Comparison of ENCODE assay signal across 8 cellular contexts in the genomic region with DNA sequence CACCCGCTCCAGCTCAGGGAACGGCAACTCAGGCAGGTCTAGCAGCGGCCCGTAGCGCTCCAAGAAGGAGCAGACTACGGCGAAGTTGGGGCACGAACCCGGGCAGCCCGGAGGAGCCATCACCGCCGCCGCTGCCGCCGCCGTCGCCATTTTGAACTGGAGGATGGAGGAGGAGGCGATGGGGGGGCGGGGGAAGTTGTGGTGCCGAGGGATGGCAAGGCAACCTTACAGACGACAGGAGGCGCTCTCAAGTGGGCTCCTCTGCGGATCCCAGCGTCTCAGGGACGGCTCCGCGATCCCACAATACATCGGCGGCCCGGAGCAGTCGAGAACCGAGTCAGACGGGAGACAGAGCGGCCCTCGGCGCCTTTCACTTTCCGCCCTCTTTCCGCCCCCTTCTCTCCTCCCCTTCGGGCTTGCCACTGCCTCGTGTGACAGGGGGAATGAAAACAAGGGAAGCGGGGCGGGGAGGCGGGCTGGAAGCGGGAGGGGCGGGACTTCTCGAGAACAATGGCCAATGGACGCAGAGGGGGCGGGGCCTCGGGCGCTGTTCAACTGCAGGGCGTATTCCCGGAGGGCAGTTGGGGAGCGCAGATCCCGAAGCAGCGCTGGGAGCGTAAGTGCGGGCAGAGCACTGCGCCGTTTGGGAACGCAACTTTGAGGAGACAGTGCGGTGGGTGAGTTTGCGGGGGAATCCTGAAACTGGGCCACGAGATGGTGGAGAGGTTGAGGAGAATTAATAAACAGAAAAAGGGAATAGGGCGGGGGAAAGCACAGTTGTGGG. TPM values are rescaled to one million over a fixed set of nuclear protein-coding genes. Genes with fewer than 3 reads are reported as not detected.
A peak's percentile ranks its signal among the peaks of the same experiment; 100 is the strongest.
DNase-seq lines count a peak whose midpoint lies in the region; ATAC-seq and TF ChIP-seq lines count a peak whose summit lies in the region.

A gene (plus strand): TSS at position 580 of the 784 bp plus-strand sequence. CDS start 21,353 bp downstream, outside the sequence.
A gene with protein sequence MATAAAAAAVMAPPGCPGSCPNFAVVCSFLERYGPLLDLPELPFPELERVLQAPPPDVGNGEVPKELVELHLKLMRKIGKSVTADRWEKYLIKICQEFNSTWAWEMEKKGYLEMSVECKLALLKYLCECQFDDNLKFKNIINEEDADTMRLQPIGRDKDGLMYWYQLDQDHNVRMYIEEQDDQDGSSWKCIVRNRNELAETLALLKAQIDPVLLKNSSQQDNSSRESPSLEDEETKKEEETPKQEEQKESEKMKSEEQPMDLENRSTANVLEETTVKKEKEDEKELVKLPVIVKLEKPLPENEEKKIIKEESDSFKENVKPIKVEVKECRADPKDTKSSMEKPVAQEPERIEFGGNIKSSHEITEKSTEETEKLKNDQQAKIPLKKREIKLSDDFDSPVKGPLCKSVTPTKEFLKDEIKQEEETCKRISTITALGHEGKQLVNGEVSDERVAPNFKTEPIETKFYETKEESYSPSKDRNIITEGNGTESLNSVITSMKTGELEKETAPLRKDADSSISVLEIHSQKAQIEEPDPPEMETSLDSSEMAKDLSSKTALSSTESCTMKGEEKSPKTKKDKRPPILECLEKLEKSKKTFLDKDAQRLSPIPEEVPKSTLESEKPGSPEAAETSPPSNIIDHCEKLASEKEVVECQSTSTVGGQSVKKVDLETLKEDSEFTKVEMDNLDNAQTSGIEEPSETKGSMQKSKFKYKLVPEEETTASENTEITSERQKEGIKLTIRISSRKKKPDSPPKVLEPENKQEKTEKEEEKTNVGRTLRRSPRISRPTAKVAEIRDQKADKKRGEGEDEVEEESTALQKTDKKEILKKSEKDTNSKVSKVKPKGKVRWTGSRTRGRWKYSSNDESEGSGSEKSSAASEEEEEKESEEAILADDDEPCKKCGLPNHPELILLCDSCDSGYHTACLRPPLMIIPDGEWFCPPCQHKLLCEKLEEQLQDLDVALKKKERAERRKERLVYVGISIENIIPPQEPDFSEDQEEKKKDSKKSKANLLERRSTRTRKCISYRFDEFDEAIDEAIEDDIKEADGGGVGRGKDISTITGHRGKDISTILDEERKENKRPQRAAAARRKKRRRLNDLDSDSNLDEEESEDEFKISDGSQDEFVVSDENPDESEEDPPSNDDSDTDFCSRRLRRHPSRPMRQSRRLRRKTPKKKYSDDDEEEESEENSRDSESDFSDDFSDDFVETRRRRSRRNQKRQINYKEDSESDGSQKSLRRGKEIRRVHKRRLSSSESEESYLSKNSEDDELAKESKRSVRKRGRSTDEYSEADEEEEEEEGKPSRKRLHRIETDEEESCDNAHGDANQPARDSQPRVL (N-terminal part only) (minus strand): TSS at position 158 of the 784 bp plus-strand sequence. CDS start 8 bp downstream, at position 150.

- peak within 1 kb of the TSS; percentile 93 for H3K27ac ChIP-seq in caudate nucleus (ENCODE audit: low read depth, low read length)

- no peaks in the 10 kb centered on the region for H3K27me3 Mint-ChIP-seq in WTC11 (ENCODE audit: low read depth)

- ATAC-seq in GM18907 (IDR thresholded peaks at IDR 0.05; ENCODE audit: unreplicated experiment) (peak; percentile 86), HG03159 (IDR thresholded peaks at IDR 0.05; ENCODE audit: unreplicated experiment) (peak; percentile 84), WTC11 (peak; percentile 81)

- peaks cover 5% of the 10 kb centered on the region for H3K36me3 Mint-ChIP-seq in WTC11

- peaks cover 24% of the 10 kb centered on the region for H3K4me1 Mint-ChIP-seq in WTC11

- peak within 1 kb of the TSS; percentile 97 for H3K27ac Mint-ChIP-seq in WTC11

- POLR2A ChIA-PET in WTC11 (lab: Charles Lee), result interaction anchor here (1.3 to 2.3 kb wide), 2 partner anchors 174 kb away, joined by 5 to 17 read pairs; a partner anchor contains a TSS

- CTCF ChIA-PET in WTC11 (lab: Charles Lee), result interaction anchor here (0.8 to 2.0 kb wide), 2 partner anchors 19 to 179 kb away, joined by 3 to 4 read pairs; no protein-coding TSS in a partner anchor

- peak within 1 kb of the TSS; percentile 94 for H3K4me3 Mint-ChIP-seq in WTC11

- TF ChIP-seq CTCF in WTC11 (IDR thresholded peaks at IDR 0.05), result no peak

- peaks cover 4% of the 10 kb centered on the region for H3K9me3 Mint-ChIP-seq in WTC11

- DNase-seq in AG08396 (ENCODE audit: low spot score), result peak; percentile 94
- DNase-seq in NCI-H2227 (lab: John Stamatoyannopoulos, UW; ENCODE audit: unreplicated experiment), result peak; percentile 98
- DNase-seq in WTC11 (ENCODE audit: low spot score), result peak; percentile 99
- DNase-seq in caudate nucleus (lab: John Stamatoyannopoulos, UW), result peak; percentile 70 to 100 (median 99)
- peak; percentile 99 for DNase-seq in iris pigment epithelial cell (ENCODE audit: low read depth)
- peak; percentile 98 for DNase-seq in stimulated activated CD4-positive, alpha-beta T cell treated with anti-CD3 and anti-CD28 coated beads, Interleukin-12 subunit alpha, Interleukin-12 subunit beta, amount 100 ng/mL, for 4 hours

TF ChIP-seq in WTC11, 78 proteins besides CTCF, POLR2A, EP300 and RAD21 (continues in another document):
- TF ChIP-seq CREB1 (CRISPR knock-in tag; IDR thresholded peaks at IDR 0.05), result no peak
- TF ChIP-seq NFATC4 (CRISPR knock-in tag; IDR thresholded peaks at IDR 0.05), result no peak
- no peak for TF ChIP-seq ZNF416 (CRISPR knock-in tag; IDR thresholded peaks at IDR 0.05)
- TF ChIP-seq, protein P1, sequence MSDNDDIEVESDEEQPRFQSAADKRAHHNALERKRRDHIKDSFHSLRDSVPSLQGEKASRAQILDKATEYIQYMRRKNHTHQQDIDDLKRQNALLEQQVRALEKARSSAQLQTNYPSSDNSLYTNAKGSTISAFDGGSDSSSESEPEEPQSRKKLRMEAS (CRISPR knock-in tag; IDR thresholded peaks at IDR 0.05), result peak; percentile 78; the same call in 1 of the 2 replicates
- TF ChIP-seq GTF2I (CRISPR knock-in tag; conservative IDR thresholded peaks at IDR 0.05), result no peak
- TF ChIP-seq, protein P2, sequence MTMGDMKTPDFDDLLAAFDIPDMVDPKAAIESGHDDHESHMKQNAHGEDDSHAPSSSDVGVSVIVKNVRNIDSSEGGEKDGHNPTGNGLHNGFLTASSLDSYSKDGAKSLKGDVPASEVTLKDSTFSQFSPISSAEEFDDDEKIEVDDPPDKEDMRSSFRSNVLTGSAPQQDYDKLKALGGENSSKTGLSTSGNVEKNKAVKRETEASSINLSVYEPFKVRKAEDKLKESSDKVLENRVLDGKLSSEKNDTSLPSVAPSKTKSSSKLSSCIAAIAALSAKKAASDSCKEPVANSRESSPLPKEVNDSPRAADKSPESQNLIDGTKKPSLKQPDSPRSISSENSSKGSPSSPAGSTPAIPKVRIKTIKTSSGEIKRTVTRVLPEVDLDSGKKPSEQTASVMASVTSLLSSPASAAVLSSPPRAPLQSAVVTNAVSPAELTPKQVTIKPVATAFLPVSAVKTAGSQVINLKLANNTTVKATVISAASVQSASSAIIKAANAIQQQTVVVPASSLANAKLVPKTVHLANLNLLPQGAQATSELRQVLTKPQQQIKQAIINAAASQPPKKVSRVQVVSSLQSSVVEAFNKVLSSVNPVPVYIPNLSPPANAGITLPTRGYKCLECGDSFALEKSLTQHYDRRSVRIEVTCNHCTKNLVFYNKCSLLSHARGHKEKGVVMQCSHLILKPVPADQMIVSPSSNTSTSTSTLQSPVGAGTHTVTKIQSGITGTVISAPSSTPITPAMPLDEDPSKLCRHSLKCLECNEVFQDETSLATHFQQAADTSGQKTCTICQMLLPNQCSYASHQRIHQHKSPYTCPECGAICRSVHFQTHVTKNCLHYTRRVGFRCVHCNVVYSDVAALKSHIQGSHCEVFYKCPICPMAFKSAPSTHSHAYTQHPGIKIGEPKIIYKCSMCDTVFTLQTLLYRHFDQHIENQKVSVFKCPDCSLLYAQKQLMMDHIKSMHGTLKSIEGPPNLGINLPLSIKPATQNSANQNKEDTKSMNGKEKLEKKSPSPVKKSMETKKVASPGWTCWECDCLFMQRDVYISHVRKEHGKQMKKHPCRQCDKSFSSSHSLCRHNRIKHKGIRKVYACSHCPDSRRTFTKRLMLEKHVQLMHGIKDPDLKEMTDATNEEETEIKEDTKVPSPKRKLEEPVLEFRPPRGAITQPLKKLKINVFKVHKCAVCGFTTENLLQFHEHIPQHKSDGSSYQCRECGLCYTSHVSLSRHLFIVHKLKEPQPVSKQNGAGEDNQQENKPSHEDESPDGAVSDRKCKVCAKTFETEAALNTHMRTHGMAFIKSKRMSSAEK (CRISPR knock-in tag; IDR thresholded peaks at IDR 0.05; ENCODE audit: borderline replicate concordance), result no peak
- TF ChIP-seq, protein P3, sequence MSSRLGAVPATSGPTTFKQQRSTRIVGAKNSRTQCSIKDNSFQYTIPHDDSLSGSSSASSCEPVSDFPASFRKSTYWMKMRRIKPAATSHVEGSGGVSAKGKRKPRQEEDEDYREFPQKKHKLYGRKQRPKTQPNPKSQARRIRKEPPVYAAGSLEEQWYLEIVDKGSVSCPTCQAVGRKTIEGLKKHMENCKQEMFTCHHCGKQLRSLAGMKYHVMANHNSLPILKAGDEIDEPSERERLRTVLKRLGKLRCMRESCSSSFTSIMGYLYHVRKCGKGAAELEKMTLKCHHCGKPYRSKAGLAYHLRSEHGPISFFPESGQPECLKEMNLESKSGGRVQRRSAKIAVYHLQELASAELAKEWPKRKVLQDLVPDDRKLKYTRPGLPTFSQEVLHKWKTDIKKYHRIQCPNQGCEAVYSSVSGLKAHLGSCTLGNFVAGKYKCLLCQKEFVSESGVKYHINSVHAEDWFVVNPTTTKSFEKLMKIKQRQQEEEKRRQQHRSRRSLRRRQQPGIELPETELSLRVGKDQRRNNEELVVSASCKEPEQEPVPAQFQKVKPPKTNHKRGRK (CRISPR knock-in tag; IDR thresholded peaks at IDR 0.05; ENCODE audit: borderline replicate concordance), result no peak
- TF ChIP-seq, protein P4, sequence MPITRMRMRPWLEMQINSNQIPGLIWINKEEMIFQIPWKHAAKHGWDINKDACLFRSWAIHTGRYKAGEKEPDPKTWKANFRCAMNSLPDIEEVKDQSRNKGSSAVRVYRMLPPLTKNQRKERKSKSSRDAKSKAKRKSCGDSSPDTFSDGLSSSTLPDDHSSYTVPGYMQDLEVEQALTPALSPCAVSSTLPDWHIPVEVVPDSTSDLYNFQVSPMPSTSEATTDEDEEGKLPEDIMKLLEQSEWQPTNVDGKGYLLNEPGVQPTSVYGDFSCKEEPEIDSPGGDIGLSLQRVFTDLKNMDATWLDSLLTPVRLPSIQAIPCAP (CRISPR knock-in tag; IDR thresholded peaks at IDR 0.05), result no peak
- no peak for TF ChIP-seq MXD4 (CRISPR knock-in tag; IDR thresholded peaks at IDR 0.05; ENCODE audit: borderline replicate concordance)
- no peak for TF ChIP-seq NR1H2 (CRISPR knock-in tag; IDR thresholded peaks at IDR 0.05)

RNA-seq across cellular contexts. Expression of the first gene that starts in this region (rescaled TPM):
- total RNA-seq in WTC11 (2021), result 22.8 to 29.9 TPM (median 28.2 TPM) in 3 replicates

RNA-seq across cellular contexts. Expression of the second gene that starts in this region (rescaled TPM):
- 71.3 to 79.8 TPM (median 72.8 TPM) in 3 replicates for total RNA-seq in WTC11 (2021)

Comparison
In these comparisons a context has a peak if more than half of its experiments do, and no peak if none do; other contexts are left out.
1. Peak in every context shown above with its lines: DNase-seq, ATAC-seq and H3K27ac ChIP-seq.